Comparison of ENCODE assay signal across 12 cellular contexts in genomic region chr1:51955797-51956527, GRCh38. TPM values are rescaled to one million over a fixed set of nuclear protein-coding genes. Genes with fewer than 3 reads are reported as not detected.
A peak's percentile ranks its signal among the peaks of the same experiment; 100 is the strongest.
DNase-seq lines count a peak whose midpoint lies in the region; ATAC-seq and TF ChIP-seq lines count a peak whose summit lies in the region.
"Had no signal": no experiment of that assay in that cellular context is flagged by ENCODE, and none has a peak within 500 bp of the region (broad histone marks: within the 10 kb centered on the region; RNA-seq: fewer than 3 reads in every experiment).

No MANE protein-coding gene starts in this region.

- TF ChIP-seq CTCF in HFFc6 (IDR thresholded peaks at IDR 0.05) (no peak), nephron progenitor cell (IDR thresholded peaks at IDR 0.05) (no peak)

- H3K4me3 Mint-ChIP-seq in HFFc6 (no peak overlapping the region), nephron progenitor cell (no peak overlapping the region)
- no peak overlapping the region for H3K4me3 Mint-ChIP-seq in activated CD4-positive, alpha-beta T cell treated with anti-CD3 and anti-CD28 coated beads, Interleukin-2, amount 10 ng/mL, durations not matched to agents 24 days and 14 days
- H3K4me3 Mint-ChIP-seq: CD4-positive, CD25-positive, alpha-beta regulatory T cell had no signal

- H3K27ac Mint-ChIP-seq in HFFc6 (peak overlapping the region; percentile 71), nephron progenitor cell (no peak overlapping the region)
- H3K27ac Mint-ChIP-seq in activated CD4-positive, alpha-beta T cell treated with anti-CD3 and anti-CD28 coated beads, Interleukin-2, amount 10 ng/mL, durations not matched to agents 24 days and 14 days: no peak overlapping the region
- H3K27ac Mint-ChIP-seq: CD4-positive, CD25-positive, alpha-beta regulatory T cell had no signal

- intact Hi-C loops in activated CD4-positive, alpha-beta T cell treated with anti-CD3 and anti-CD28 coated beads, Interleukin-2, amount 10 ng/mL, durations not matched to agents 24 days and 14 days (cut with micrococcal nuclease): no loop called here

- H3K36me3 Mint-ChIP-seq in HFFc6 (ENCODE audit: low read depth) (peaks cover 62% of the 10 kb centered on the region), nephron progenitor cell (ENCODE audit: low read depth) (no peaks in the 10 kb centered on the region)
- no peaks in the 10 kb centered on the region for H3K36me3 Mint-ChIP-seq in activated CD4-positive, alpha-beta T cell treated with anti-CD3 and anti-CD28 coated beads, Interleukin-2, amount 10 ng/mL, durations not matched to agents 24 days and 14 days (ENCODE audit: low read depth)
- H3K36me3 Mint-ChIP-seq: CD4-positive, CD25-positive, alpha-beta regulatory T cell had no signal

- DNase-seq in DMS53 (lab: John Stamatoyannopoulos, UW): peak; percentile 100
- no peak for DNase-seq in HFFc6
- peak; percentile 96 for DNase-seq in NCI-H2081 treated with DMSO at 0.1 percent for 48 hours (lab: John Stamatoyannopoulos, UW)
- DNase-seq in cerebellar cortex (ENCODE audit: low spot score): peak; percentile 3
- no peak for DNase-seq in stimulated activated CD4-positive, alpha-beta T cell treated with anti-CD3 and anti-CD28 coated beads, Interleukin-2, amount 100 ng/mL, for 24 hours
- no peak for DNase-seq in nephron progenitor cell
- DNase-seq in activated CD4-positive, alpha-beta T cell treated with anti-CD3 and anti-CD28 coated beads, Interleukin-2, amount 10 ng/mL, durations not matched to agents 24 days and 14 days: no peak
- DNase-seq: activated effector memory CD4-positive, alpha-beta T cell treated with anti-CD3 and anti-CD28 coated beads, Interleukin-2, amount 50 U/mL, for 16 hours; CD4-positive, CD25-positive, alpha-beta regulatory T cell; midbrain; PC-9 had no signal

- H3K4me1 Mint-ChIP-seq in HFFc6 (ENCODE audit: low read depth): peaks cover 63% of the 10 kb centered on the region
- peaks cover 65% of the 10 kb centered on the region for H3K4me1 Mint-ChIP-seq in nephron progenitor cell
- peaks cover 5% of the 10 kb centered on the region for H3K4me1 Mint-ChIP-seq in activated CD4-positive, alpha-beta T cell treated with anti-CD3 and anti-CD28 coated beads, Interleukin-2, amount 10 ng/mL, durations not matched to agents 24 days and 14 days
- H3K4me1 Mint-ChIP-seq: CD4-positive, CD25-positive, alpha-beta regulatory T cell had no signal

- no peak for ATAC-seq in GM19467 (IDR thresholded peaks at IDR 0.05; ENCODE audit: unreplicated experiment)

- peaks cover 2% of the 10 kb centered on the region for H3K27me3 Mint-ChIP-seq in HFFc6 (ENCODE audit: insufficient read depth)
- H3K27me3 Mint-ChIP-seq in nephron progenitor cell (ENCODE audit: low read depth, poor library complexity): peaks cover 4% of the 10 kb centered on the region
- H3K27me3 Mint-ChIP-seq in activated CD4-positive, alpha-beta T cell treated with anti-CD3 and anti-CD28 coated beads, Interleukin-2, amount 10 ng/mL, durations not matched to agents 24 days and 14 days: peaks cover 9% of the 10 kb centered on the region

- H3K9me3 Mint-ChIP-seq in HFFc6: no peaks in the 10 kb centered on the region
- no peaks in the 10 kb centered on the region for H3K9me3 Mint-ChIP-seq in nephron progenitor cell
- no peaks in the 10 kb centered on the region for H3K9me3 Mint-ChIP-seq in activated CD4-positive, alpha-beta T cell treated with anti-CD3 and anti-CD28 coated beads, Interleukin-2, amount 10 ng/mL, durations not matched to agents 24 days and 14 days
- H3K9me3 Mint-ChIP-seq: CD4-positive, CD25-positive, alpha-beta regulatory T cell had no signal

RNA-seq across cellular contexts. Expression of gene RAB3B, which starts 34.5 kb away (rescaled TPM):
- total RNA-seq in HFFc6 (2021; fragmentation: NEBNext Ultra II Directional; extraction: Animal tissue kit (Norgen Biotek cat#: 25700)): 100 to 1,000 TPM; 138 to 174 (median 157) TPM
- 0.02 TPM in 2 replicates for total RNA-seq in activated CD4-positive, alpha-beta T cell treated with anti-CD3 and anti-CD28 coated beads, Interleukin-2, amount 10 ng/mL, durations not matched to agents 24 days and 14 days
- total RNA-seq: CD4-positive, CD25-positive, alpha-beta regulatory T cell had no signal

Comparison
In these comparisons a context has a peak if more than half of its experiments do, and no peak if none do; other contexts are left out.
1. DNase-seq: peak in DMS53 (single experiment), NCI-H2081 treated with DMSO at 0.1 percent for 48 hours (single experiment) and cerebellar cortex (single experiment); none in HFFc6 (single experiment), stimulated activated CD4-positive, alpha-beta T cell treated with anti-CD3 and anti-CD28 coated beads, Interleukin-2, amount 100 ng/mL, for 24 hours (0 of 2), nephron progenitor cell (single experiment) and activated CD4-positive, alpha-beta T cell treated with anti-CD3 and anti-CD28 coated beads, Interleukin-2, amount 10 ng/mL, durations not matched to agents 24 days and 14 days (single experiment).
2. RNA of gene RAB3B, which starts 34.5 kb away (total RNA-seq): 138 to 174 TPM in HFFc6; 0.02 TPM in activated CD4-positive, alpha-beta T cell treated with anti-CD3 and anti-CD28 coated beads, Interleukin-2, amount 10 ng/mL, durations not matched to agents 24 days and 14 days; every median in the first group is over 100 times any median in the second.